ENCODE assay signal across 8 cellular contexts in genomic region chr7:154928136-154929005, GRCh38.
A peak's percentile ranks its signal among the peaks of the same experiment; 100 is the strongest.
DNase-seq lines count a peak whose midpoint lies in the region; ATAC-seq, FAIRE-seq and TF ChIP-seq lines count a peak whose summit lies in the region.

No MANE protein-coding gene starts in this region.

- peak overlapping the region; percentile 87 for H3K4me2 ChIP-seq in HepG2 (ENCODE audit: low read depth, low read length)

- no peak for TF ChIP-seq EP300 in HepG2 (IDR thresholded peaks at IDR 0.05; ENCODE audit: low read depth in 2 of 2, low read length in 2 of 2)
- no peak for TF ChIP-seq EP300 in HepG2 (CRISPR knock-in tag; IDR thresholded peaks at IDR 0.05; ENCODE audit: borderline replicate concordance)

- TF ChIP-seq CTCF in HepG2 (CRISPR knock-in tag; IDR thresholded peaks at IDR 0.05): no peak

- H3K4me3 ChIP-seq in HepG2 (replicated peaks in 1 of 3; ENCODE audit: insufficient read depth in 1 of 3, low read depth in 2 of 3, low read length in 3 of 3): peak overlapping the region; percentile 64 to 80 (median 75)

- FAIRE-seq in HepG2 (lab: Jason Lieb, UNC): peak; percentile 94

- in situ Hi-C loops in HepG2 (cut with HindIII; ENCODE audit: extremely low pct_ligation_motif_present, low pct_unique_long_range_greater_than_20kb): loop anchor here (5.0 kb wide), 1 partner anchor 429 kb away; no protein-coding TSS in a partner anchor

- WGBS in HepG2 (ENCODE audit: low lambda C conversion rate): 0% methylated on average over 15 of the region's 17 CpGs

- TF ChIP-seq RAD21 in HepG2 (CRISPR knock-in tag; IDR thresholded peaks at IDR 0.05): no peak

- H3K79me2 ChIP-seq in HepG2 (ENCODE audit: insufficient read depth, low read length): no peaks in the 10 kb centered on the region

- BruUV-seq in HepG2 (replicated peaks; lab: Mats Ljungman, UMichigan): TSS peak; percentile 55

- H2AFZ ChIP-seq in HepG2 (ENCODE audit: low read length): peak overlapping the region; percentile 99

- POLR2A ChIA-PET in HepG2 (lab: Yijun Ruan, JAX): interaction anchor here (1.3 to 1.6 kb wide), 2 partner anchors 15 to 75 kb away, joined by 4 to 6 read pairs; partner anchors contain the start of gene PAXIP1

- peak overlapping the region; percentile 68 for H3K27ac ChIP-seq in HepG2 (ENCODE audit: extremely low read length, insufficient read depth, low read length)

- intact Hi-C loops in HepG2 (cut with micrococcal nuclease; ENCODE audit: unreplicated experiment): loop anchor here (1.0 to 5.0 kb wide), 3 partner anchors 25 to 264 kb away; no protein-coding TSS in a partner anchor

- ATAC-seq in HG02642 (IDR thresholded peaks at IDR 0.05; ENCODE audit: poor library complexity, unreplicated experiment) (peak; percentile 79), HepG2 (peak; percentile 88)

- TF ChIP-seq POLR2A in HepG2 (IDR thresholded peaks at IDR 0.05; ENCODE audit: insufficient read depth in 1 of 2, low read depth in 2 of 2, low read length in 2 of 2): peak in 1 of 2 experiments; percentile 23; a peak in 1 of 4 replicates

- DNase-seq in stimulated activated CD4-positive, alpha-beta T cell treated with anti-CD3 and anti-CD28 coated beads, Interleukin-12 subunit alpha, Interleukin-12 subunit beta, amount 100 ng/mL, for 48 hours (ENCODE audit: low read depth in 2 of 3, low spot score in 1 of 3): peak; percentile 16 to 50 (median 23)
- DNase-seq in stimulated activated CD4-positive, alpha-beta T cell treated with anti-CD3 and anti-CD28 coated beads, Interleukin-12 subunit alpha, Interleukin-12 subunit beta, amount 100 ng/mL, for 4 hours: no peak
- DNase-seq in NCI-H1048 (lab: John Stamatoyannopoulos, UW): peak; percentile 54
- peak; percentile 25 for DNase-seq in T1000 (lab: John Stamatoyannopoulos, UW)
- DNase-seq in cerebellar cortex (ENCODE audit: low spot score): peak; percentile 80
- peak; percentile 95 for DNase-seq in HepG2 (ENCODE audit: low spot score)
- DNase-seq in stimulated activated CD8-positive, alpha-beta memory T cell treated with anti-CD3 and anti-CD28 coated beads, Interleukin-7, amount 100 ng/mL, for 4 hours (ENCODE audit: low read depth in 2 of 2): peak; percentile 10 to 18

- H3K36me3 ChIP-seq in HepG2 (replicated peaks in 1 of 2; ENCODE audit: control insufficient read depth in 1 of 2, insufficient read depth in 2 of 2, low read length in 2 of 2): no peaks in the 10 kb centered on the region; a peak in 1 of 5 replicates

- H3K4me1 ChIP-seq in HepG2 (ENCODE audit: insufficient read depth, low read length): peaks cover 9% of the 10 kb centered on the region

- H3K27me3 ChIP-seq in HepG2 (ENCODE audit: control insufficient read depth in 1 of 2, insufficient read depth in 2 of 2, low read length in 2 of 2): no peaks in the 10 kb centered on the region; a peak in 1 of 5 replicates

- H3K9ac ChIP-seq in HepG2 (ENCODE audit: insufficient read depth, low read depth, low read length): peak overlapping the region; percentile 69

- no peaks in the 10 kb centered on the region for H4K20me1 ChIP-seq in HepG2 (ENCODE audit: insufficient read depth, low read length)

- CTCF ChIA-PET in HepG2 (lab: Yijun Ruan, JAX; ENCODE audit: low intra/inter-chr PET ratio, low total read pairs): interaction anchor here (0.7 to 2.3 kb wide), 5 partner anchors 25 to 428 kb away, joined by 3 to 22 read pairs (median 11); no protein-coding TSS in a partner anchor

- peaks cover 9% of the 10 kb centered on the region for H3K9me3 ChIP-seq in HepG2 (ENCODE audit: low read length)

TF ChIP-seq in HepG2, 621 proteins besides CTCF, POLR2A, EP300 and RAD21 (continues in another document):
- peak; percentile 39 for TF ChIP-seq HDAC1 (CRISPR knock-in tag; IDR thresholded peaks at IDR 0.05)
- TF ChIP-seq NR2F6 (IDR thresholded peaks at IDR 0.05): no peak
- TF ChIP-seq NR2F6 (CRISPR knock-in tag; IDR thresholded peaks at IDR 0.05): no peak
- no peak for TF ChIP-seq ZNF530 (CRISPR knock-in tag; IDR thresholded peaks at IDR 0.05; ENCODE audit: low read depth)
- peak; percentile 66; the same call in 1 of the 2 replicates for TF ChIP-seq KDM5A (IDR thresholded peaks at IDR 0.05; ENCODE audit: borderline replicate concordance, low read length)
- TF ChIP-seq DBP (CRISPR knock-in tag; IDR thresholded peaks at IDR 0.05; ENCODE audit: not compliant biosample characterization): no peak
- no peak for TF ChIP-seq ZFP1 (CRISPR knock-in tag; IDR thresholded peaks at IDR 0.05)
- no peak for TF ChIP-seq ZNF30 (CRISPR knock-in tag; IDR thresholded peaks at IDR 0.05)
- TF ChIP-seq KDM3A (CRISPR knock-in tag; IDR thresholded peaks at IDR 0.05; ENCODE audit: low read depth): no peak
- 0 out of 2 replicates have a peak, but pooled peaks have one; percentile 37 for TF ChIP-seq ZNF850 (CRISPR knock-in tag; conservative IDR thresholded peaks at IDR 0.05)
- TF ChIP-seq KDM4B (CRISPR knock-in tag; IDR thresholded peaks at IDR 0.05): no peak
- TF ChIP-seq IRF2 (CRISPR knock-in tag; IDR thresholded peaks at IDR 0.05): peak; percentile 95
- 0 out of 2 replicates have a peak, but pooled peaks have one; percentile 35 for TF ChIP-seq DNMT3B (CRISPR knock-in tag; conservative IDR thresholded peaks at IDR 0.05)
- TF ChIP-seq DRAP1 (CRISPR knock-in tag; IDR thresholded peaks at IDR 0.05): no peak; the same call in 1 of the 2 replicates
- peak; percentile 63 for TF ChIP-seq CREB1 (IDR thresholded peaks at IDR 0.05)
- TF ChIP-seq CREB1 (CRISPR knock-in tag; IDR thresholded peaks at IDR 0.05): peak; percentile 84
- 0 out of 2 replicates have a peak, but pooled peaks have one; percentile 26 for TF ChIP-seq TFDP2 (CRISPR knock-in tag; IDR thresholded peaks at IDR 0.05)
- TF ChIP-seq HMGXB4 (CRISPR knock-in tag; IDR thresholded peaks at IDR 0.05; ENCODE audit: borderline replicate concordance in 1 of 2, low read depth in 1 of 2): peak in 1 of 2 experiments; percentile 41; a peak in 1 of 4 replicates
- TF ChIP-seq ZNF12 (CRISPR knock-in tag; IDR thresholded peaks at IDR 0.05): no peak
